17 cellular contexts compared by ENCODE assay signal in the genomic region with DNA sequence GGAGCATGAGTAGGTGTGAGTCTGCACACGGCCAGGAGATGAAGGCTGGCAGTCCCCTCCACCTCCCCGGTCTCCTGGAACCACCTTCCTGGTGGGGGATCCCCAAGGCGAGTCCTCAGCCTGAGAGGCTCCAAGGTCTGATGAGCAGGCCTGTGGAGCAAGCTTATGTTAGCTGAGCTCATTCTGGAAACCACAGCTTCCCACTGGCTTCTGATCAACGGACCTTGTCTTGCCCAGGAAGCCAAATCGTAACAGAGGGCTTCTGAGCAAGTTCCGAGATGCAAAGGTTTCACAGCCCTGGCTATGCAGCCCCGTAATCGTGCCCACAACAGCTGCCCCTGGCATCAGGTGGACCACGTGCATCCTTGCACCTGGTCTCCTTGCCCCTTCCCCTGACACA. TPM values are rescaled to one million over a fixed set of nuclear protein-coding genes. Genes with fewer than 3 reads are reported as not detected.
DNase-seq lines count a peak whose midpoint lies in the region; ATAC-seq, FAIRE-seq and TF ChIP-seq lines count a peak whose summit lies in the region.
"Had no signal": no experiment of that assay in that cellular context is flagged by ENCODE, and none has a peak within 500 bp of the region (broad histone marks: within the 10 kb centered on the region; RNA-seq: fewer than 3 reads in every experiment).

No MANE protein-coding gene starts in this region.

- no peak overlapping the region for H3K27ac ChIP-seq in tibial nerve
- no peak overlapping the region for H3K27ac ChIP-seq in HepG2 (ENCODE audit: extremely low read length, insufficient read depth, low read length)
- H3K27ac ChIP-seq: body of pancreas, gastroesophageal sphincter, VCaP had no signal

- no peak for FAIRE-seq in HepG2 (lab: Jason Lieb, UNC)

- WGBS in tibial nerve, 2 donors: 72 to 83% methylated on average over 8 to 9 of the region's 9 CpGs
- 14% methylated on average over 4 of the region's 9 CpGs for WGBS in HepG2 (ENCODE audit: low lambda C conversion rate)

- no peak overlapping the region for H3K4me2 ChIP-seq in HepG2 (ENCODE audit: low read depth, low read length)

- in situ Hi-C loops in HepG2 (cut with HindIII; ENCODE audit: extremely low pct_ligation_motif_present, low pct_unique_long_range_greater_than_20kb): no loop called here

- H3K4me1 ChIP-seq in tibial nerve (peaks cover 0 to 13% (median 11%) of the 10 kb centered on the region in 4 donors), HepG2 (ENCODE audit: insufficient read depth, low read length) (no peaks in the 10 kb centered on the region)

- TF ChIP-seq CTCF in tibial nerve (IDR thresholded peaks at IDR 0.05): no peak
- no peak for TF ChIP-seq CTCF in HepG2 (CRISPR knock-in tag; IDR thresholded peaks at IDR 0.05)

- no peaks in the 10 kb centered on the region for H3K9me3 ChIP-seq in tibial nerve
- H3K9me3 ChIP-seq in HepG2 (ENCODE audit: low read length): no peaks in the 10 kb centered on the region
- H3K9me3 ChIP-seq: body of pancreas, gastroesophageal sphincter had no signal

- no peak overlapping the region for H3K9ac ChIP-seq in HepG2 (ENCODE audit: insufficient read depth, low read depth, low read length)

- TF ChIP-seq EP300 in tibial nerve (IDR thresholded peaks at IDR 0.05) (no peak), HepG2 (IDR thresholded peaks at IDR 0.05; ENCODE audit: low read depth in 2 of 2, low read length in 2 of 2) (no peak), HepG2 (CRISPR knock-in tag; IDR thresholded peaks at IDR 0.05; ENCODE audit: borderline replicate concordance) (no peak)

- TF ChIP-seq POLR2A in tibial nerve (IDR thresholded peaks at IDR 0.05) (no peak), HepG2 (IDR thresholded peaks at IDR 0.05; ENCODE audit: insufficient read depth in 1 of 2, low read depth in 2 of 2, low read length in 2 of 2) (no peak)

- H3K9me3 Mint-ChIP-seq in activated naive CD8-positive, alpha-beta T cell treated with anti-CD3 and anti-CD28 coated beads for 36 hours: peaks cover 2% of the 10 kb centered on the region
- H3K9me3 Mint-ChIP-seq: activated T-cell treated with anti-CD3 and anti-CD28 coated beads, Interleukin-2, amount 50 U/mL, for 72 hours; nephron had no signal

- H3K27ac Mint-ChIP-seq in activated naive CD8-positive, alpha-beta T cell treated with anti-CD3 and anti-CD28 coated beads for 36 hours: no peak overlapping the region
- H3K27ac Mint-ChIP-seq: nephron had no signal

- POLR2A ChIA-PET in HepG2 (lab: Yijun Ruan, JAX): no interaction called here

- H3K36me3 Mint-ChIP-seq in activated naive CD8-positive, alpha-beta T cell treated with anti-CD3 and anti-CD28 coated beads for 36 hours: peaks cover 8% of the 10 kb centered on the region

- BruUV-seq in HepG2 (replicated peaks; lab: Mats Ljungman, UMichigan): no TSS peak

- no peak overlapping the region for H3K4me3 Mint-ChIP-seq in activated naive CD8-positive, alpha-beta T cell treated with anti-CD3 and anti-CD28 coated beads for 36 hours
- H3K4me3 Mint-ChIP-seq: nephron had no signal

- intact Hi-C loops in HepG2 (cut with micrococcal nuclease; ENCODE audit: unreplicated experiment): loop anchor here (10.0 kb wide), 1 partner anchor 459 kb away; no protein-coding TSS in a partner anchor

- no peaks in the 10 kb centered on the region for H3K79me2 ChIP-seq in HepG2 (ENCODE audit: insufficient read depth, low read length)

- no peaks in the 10 kb centered on the region for H3K36me3 ChIP-seq in tibial nerve
- no peaks in the 10 kb centered on the region for H3K36me3 ChIP-seq in HepG2 (replicated peaks in 1 of 2; ENCODE audit: control insufficient read depth in 1 of 2, insufficient read depth in 2 of 2, low read length in 2 of 2)
- H3K36me3 ChIP-seq: gastroesophageal sphincter had no signal

- peaks cover 0 to 10% of the 10 kb centered on the region in 2 donors for H3K27me3 ChIP-seq in tibial nerve
- peaks cover 7 to 54% of the 10 kb centered on the region in 2 experiments; a peak in 4 of 5 replicates for H3K27me3 ChIP-seq in HepG2 (ENCODE audit: control insufficient read depth in 1 of 2, insufficient read depth in 2 of 2, low read length in 2 of 2)

- ATAC-seq in HG03045 (IDR thresholded peaks at IDR 0.05; ENCODE audit: unreplicated experiment) (peak; percentile 24), HepG2 (no peak)
- ATAC-seq: body of pancreas, gastroesophageal sphincter, left lobe of liver had no signal

- H3K4me3 ChIP-seq in tibial nerve (no peak overlapping the region), HepG2 (replicated peaks in 1 of 3; ENCODE audit: insufficient read depth in 1 of 3, low read depth in 2 of 3, low read length in 3 of 3) (no peak overlapping the region)
- H3K4me3 ChIP-seq: body of pancreas, gastroesophageal sphincter had no signal

- CTCF ChIA-PET in HepG2 (lab: Yijun Ruan, JAX; ENCODE audit: low intra/inter-chr PET ratio, low total read pairs): no interaction called here

- no peak for TF ChIP-seq RAD21 in HepG2 (CRISPR knock-in tag; IDR thresholded peaks at IDR 0.05)

- no peaks in the 10 kb centered on the region for H4K20me1 ChIP-seq in HepG2 (ENCODE audit: insufficient read depth, low read length)

- H3K27me3 Mint-ChIP-seq in activated naive CD8-positive, alpha-beta T cell treated with anti-CD3 and anti-CD28 coated beads for 36 hours: peaks cover 26% of the 10 kb centered on the region

- DNase-seq in stimulated activated CD4-positive, alpha-beta T cell treated with anti-CD3 and anti-CD28 coated beads, Interleukin-15, amount 100 ng/mL, for 24 hours: peak; percentile 32
- no peak for DNase-seq in stimulated activated CD4-positive, alpha-beta T cell treated with anti-CD3 and anti-CD28 coated beads, Interleukin-12 subunit alpha, Interleukin-12 subunit beta, amount 100 ng/mL, for 4 hours
- peak; percentile 22 for DNase-seq in activated naive CD8-positive, alpha-beta T cell treated with anti-CD3 and anti-CD28 coated beads for 36 hours
- DNase-seq in tibial nerve (ENCODE audit: low spot score in 2 of 2): no peak
- no peak for DNase-seq in HepG2 (ENCODE audit: low spot score)
- no peak for DNase-seq in activated gamma-delta T cell treated with Interleukin-2 at 50 U/mL for 16 hours
- DNase-seq in EL: no peak
- DNase-seq: activated T-cell treated with anti-CD3 and anti-CD28 coated beads, Interleukin-2, amount 50 U/mL, for 72 hours; body of pancreas; NCI-H1694; NCI-H69; Right ventricle myocardium superior had no signal

- H3K4me1 Mint-ChIP-seq in activated naive CD8-positive, alpha-beta T cell treated with anti-CD3 and anti-CD28 coated beads for 36 hours: peaks cover 53% of the 10 kb centered on the region

- no peak overlapping the region for H2AFZ ChIP-seq in HepG2 (ENCODE audit: low read length)

RNA-seq across cellular contexts. Expression of a gene that starts 28.8 kb away (rescaled TPM):
- total RNA-seq in activated naive CD8-positive, alpha-beta T cell treated with anti-CD3 and anti-CD28 coated beads for 36 hours: 10 to 100 TPM; 18.8 to 20.4 TPM
- total RNA-seq in tibial nerve: under 1 TPM in 1 of 4 donors, not detected in 3; 0.21 TPM
- total RNA-seq in HepG2 (2016; rRNA removed; fragmentation: Illumina TruSeq; extraction: Trizol): not detected in 2 replicates
- not detected in 2 replicates for total RNA-seq in HepG2 (2016; cell fraction: cytosol; rRNA removed; fragmentation: Illumina TruSeq; extraction: Trizol; ENCODE audit: low read depth)
- total RNA-seq in HepG2 (2016; cell fraction: insoluble cytoplasmic fraction; rRNA removed; fragmentation: Illumina TruSeq; extraction: Trizol): 0.04 TPM in 1 of 2 replicates, not detected in the other
- total RNA-seq in HepG2 (2016; cell fraction: membrane; rRNA removed; fragmentation: Illumina TruSeq; extraction: Trizol): not detected in 2 replicates
- not detected in 2 replicates for total RNA-seq in HepG2 (2016; cell fraction: nucleus; rRNA removed; fragmentation: Illumina TruSeq; extraction: Trizol)
- not detected in 2 replicates for polyA plus RNA-seq in HepG2 (2011; rRNA removed)
- 0.04 TPM in 1 of 2 replicates, not detected in the other for polyA plus RNA-seq in HepG2 (2011; cell fraction: cytosol; rRNA removed)
- polyA plus RNA-seq in HepG2 (2011; cell fraction: nucleus; rRNA removed): 0.05 and 0.06 TPM in 2 replicates
- polyA plus RNA-seq in HepG2 (2012): not detected in 2 replicates
- polyA plus RNA-seq in HepG2 (2016; cell fraction: cytosol; fragmentation: Illumina TruSeq; extraction: Trizol; ENCODE audit: low read depth): not detected in 2 replicates
- not detected in 2 replicates for polyA plus RNA-seq in HepG2 (2016; cell fraction: insoluble cytoplasmic fraction; fragmentation: Illumina TruSeq; extraction: Trizol; ENCODE audit: low read depth)
- polyA plus RNA-seq in HepG2 (2016; cell fraction: membrane; fragmentation: Illumina TruSeq; extraction: Trizol; ENCODE audit: low read depth): not detected in 2 replicates
- polyA plus RNA-seq in HepG2 (2016; cell fraction: nucleus; fragmentation: Illumina TruSeq; extraction: Trizol; ENCODE audit: insufficient read depth, low read depth): 0.18 TPM in 1 of 2 replicates, not detected in the other
- polyA minus RNA-seq in HepG2 (2011; rRNA and poly(A)+ RNA removed; ENCODE audit: low replicate concordance): 0.09 and 0.14 TPM in 2 replicates
- polyA minus RNA-seq in HepG2 (2011; cell fraction: cytosol; rRNA and poly(A)+ RNA removed): not detected in 2 replicates
- not detected in 2 replicates for polyA minus RNA-seq in HepG2 (2011; cell fraction: nucleus; rRNA and poly(A)+ RNA removed)
- total RNA-seq: body of pancreas, left lobe of liver, Right ventricle myocardium superior had no signal

RNA-seq across cellular contexts. Expression of a gene that starts 42.1 kb away (rescaled TPM):
- total RNA-seq in activated naive CD8-positive, alpha-beta T cell treated with anti-CD3 and anti-CD28 coated beads for 36 hours: not detected
- total RNA-seq in tibial nerve: not detected
- total RNA-seq in HepG2 (2016; rRNA removed; fragmentation: Illumina TruSeq; extraction: Trizol): not detected in 2 replicates
- not detected in 2 replicates for total RNA-seq in HepG2 (2016; cell fraction: cytosol; rRNA removed; fragmentation: Illumina TruSeq; extraction: Trizol; ENCODE audit: low read depth)
- total RNA-seq in HepG2 (2016; cell fraction: insoluble cytoplasmic fraction; rRNA removed; fragmentation: Illumina TruSeq; extraction: Trizol): not detected in 2 replicates
- total RNA-seq in HepG2 (2016; cell fraction: membrane; rRNA removed; fragmentation: Illumina TruSeq; extraction: Trizol): not detected in 2 replicates
- total RNA-seq in HepG2 (2016; cell fraction: nucleus; rRNA removed; fragmentation: Illumina TruSeq; extraction: Trizol): not detected in 2 replicates
- polyA plus RNA-seq in HepG2 (2011; rRNA removed): not detected in 2 replicates
- polyA plus RNA-seq in HepG2 (2011; cell fraction: cytosol; rRNA removed): not detected in 2 replicates
- not detected in 2 replicates for polyA plus RNA-seq in HepG2 (2011; cell fraction: nucleus; rRNA removed)
- not detected in 2 replicates for polyA plus RNA-seq in HepG2 (2012)
- polyA plus RNA-seq in HepG2 (2016; cell fraction: cytosol; fragmentation: Illumina TruSeq; extraction: Trizol; ENCODE audit: low read depth): not detected in 2 replicates
- polyA plus RNA-seq in HepG2 (2016; cell fraction: insoluble cytoplasmic fraction; fragmentation: Illumina TruSeq; extraction: Trizol; ENCODE audit: low read depth): not detected in 2 replicates
- polyA plus RNA-seq in HepG2 (2016; cell fraction: membrane; fragmentation: Illumina TruSeq; extraction: Trizol; ENCODE audit: low read depth): not detected in 2 replicates
- polyA plus RNA-seq in HepG2 (2016; cell fraction: nucleus; fragmentation: Illumina TruSeq; extraction: Trizol; ENCODE audit: insufficient read depth, low read depth): not detected in 2 replicates
- not detected in 2 replicates for polyA minus RNA-seq in HepG2 (2011; rRNA and poly(A)+ RNA removed; ENCODE audit: low replicate concordance)
- not detected in 2 replicates for polyA minus RNA-seq in HepG2 (2011; cell fraction: cytosol; rRNA and poly(A)+ RNA removed)
- not detected in 2 replicates for polyA minus RNA-seq in HepG2 (2011; cell fraction: nucleus; rRNA and poly(A)+ RNA removed)
- total RNA-seq: body of pancreas, gastroesophageal sphincter, left lobe of liver, Right ventricle myocardium superior had no signal

Comparison
In these comparisons a context has a peak if more than half of its experiments do, and no peak if none do; other contexts are left out.
1. DNase-seq: peak in stimulated activated CD4-positive, alpha-beta T cell treated with anti-CD3 and anti-CD28 coated beads, Interleukin-15, amount 100 ng/mL, for 24 hours (single experiment) and activated naive CD8-positive, alpha-beta T cell treated with anti-CD3 and anti-CD28 coated beads for 36 hours (single experiment); none in stimulated activated CD4-positive, alpha-beta T cell treated with anti-CD3 and anti-CD28 coated beads, Interleukin-12 subunit alpha, Interleukin-12 subunit beta, amount 100 ng/mL, for 4 hours (single experiment), tibial nerve (0 of 2), HepG2 (single experiment), activated gamma-delta T cell treated with Interleukin-2 at 50 U/mL for 16 hours (single experiment) and EL (single experiment).
2. RNA of a gene that starts 28.8 kb away (total RNA-seq): 18.8 to 20.4 TPM in activated naive CD8-positive, alpha-beta T cell treated with anti-CD3 and anti-CD28 coated beads for 36 hours; 0.21 TPM in tibial nerve and 0.04 TPM in HepG2; every median in the first group is over 10 times any median in the second.